3 cellular contexts compared by ENCODE assay signal in genomic region chr9:117869287-117869686, GRCh38.
TF ChIP-seq lines count a peak whose summit lies in the region.

No MANE protein-coding gene starts in this region.

TF ChIP-seq in liver, 16 proteins besides CTCF, POLR2A, EP300 and RAD21:
- TF ChIP-seq FOXA1 (IDR thresholded peaks at IDR 0.05), result no peak
- TF ChIP-seq SP1 (IDR thresholded peaks at IDR 0.05), result no peak
- TF ChIP-seq MAX (IDR thresholded peaks at IDR 0.05), result no peak
- no peak for TF ChIP-seq HNF4G (IDR thresholded peaks at IDR 0.05)
- no peak for TF ChIP-seq RXRA (IDR thresholded peaks at IDR 0.05)
- TF ChIP-seq YY1 (IDR thresholded peaks at IDR 0.05), result no peak
- TF ChIP-seq TAF1 (conservative IDR thresholded peaks at IDR 0.05), result no peak
- no peak for TF ChIP-seq NR2F2 (IDR thresholded peaks at IDR 0.05)
- no peak for TF ChIP-seq FOXA2 (IDR thresholded peaks at IDR 0.05)
- no peak for TF ChIP-seq JUND (IDR thresholded peaks at IDR 0.05)
- no peak for TF ChIP-seq ATF3 (IDR thresholded peaks at IDR 0.05)
- TF ChIP-seq GABPA (IDR thresholded peaks at IDR 0.05 in 1 of 2, conservative IDR thresholded peaks at IDR 0.05 in 1 of 2), result no peak
- no peak for TF ChIP-seq REST (IDR thresholded peaks at IDR 0.05)
- no peak for TF ChIP-seq EGR1 (IDR thresholded peaks at IDR 0.05; ENCODE audit: low read depth in 2 of 2)
TF ChIP-seq in liver: peak in this region for 0.

TF ChIP-seq in HepG2, 621 proteins besides CTCF, POLR2A, EP300 and RAD21:
- TF ChIP-seq ZMAT3 (CRISPR knock-in tag; conservative IDR thresholded peaks at IDR 0.05) (no peak), ZNF598 (CRISPR knock-in tag; IDR thresholded peaks at IDR 0.05; ENCODE audit: borderline replicate concordance) (no peak), TAF15 (IDR thresholded peaks at IDR 0.05; ENCODE audit: low read depth, low read length, poor library complexity, severe bottlenecking) (no peak), HNF1B (CRISPR knock-in tag; IDR thresholded peaks at IDR 0.05) (no peak)

TF ChIP-seq in H1, 55 proteins besides CTCF, POLR2A, EP300 and RAD21:
- TF ChIP-seq SIX5 (IDR thresholded peaks at IDR 0.05; ENCODE audit: low read depth, low read length), result no peak
- TF ChIP-seq SRF (IDR thresholded peaks at IDR 0.05; ENCODE audit: low read depth, low read length), result no peak
- TF ChIP-seq CTBP2 (IDR thresholded peaks at IDR 0.05; ENCODE audit: borderline replicate concordance, insufficient read depth, insufficient read length, low read length), result no peak
- TF ChIP-seq SP4 (IDR thresholded peaks at IDR 0.05; ENCODE audit: low read length), result no peak
- TF ChIP-seq BRCA1 (IDR thresholded peaks at IDR 0.05; ENCODE audit: low read depth, low read length), result no peak
- no peak for TF ChIP-seq BCL11A (IDR thresholded peaks at IDR 0.05; ENCODE audit: low read depth in 2 of 2, low read length in 2 of 2)
- no peak for TF ChIP-seq TBP (IDR thresholded peaks at IDR 0.05; ENCODE audit: low read depth, low read length)
- no peak for TF ChIP-seq CBX8 (IDR thresholded peaks at IDR 0.05; ENCODE audit: borderline replicate concordance, low read depth, low read length)
- TF ChIP-seq ASH2L (IDR thresholded peaks at IDR 0.05; ENCODE audit: low read length), result no peak
- TF ChIP-seq RBBP5 (IDR thresholded peaks at IDR 0.05; ENCODE audit: borderline replicate concordance, low read depth, low read length), result no peak
- TF ChIP-seq CBX5 (IDR thresholded peaks at IDR 0.05; ENCODE audit: low read depth, low read length), result no peak
- no peak for TF ChIP-seq HDAC2 (IDR thresholded peaks at IDR 0.05; ENCODE audit: borderline replicate concordance in 1 of 2, low read depth in 2 of 2, low read length in 2 of 2)
- TF ChIP-seq TCF12 (IDR thresholded peaks at IDR 0.05; ENCODE audit: low read depth, low read length), result no peak
- no peak for TF ChIP-seq CHD2 (IDR thresholded peaks at IDR 0.05; ENCODE audit: low read length)
- TF ChIP-seq RNF2 (IDR thresholded peaks at IDR 0.05; ENCODE audit: borderline replicate concordance, low read depth, low read length, missing control alignments, poor library complexity, severe bottlenecking), result no peak
TF ChIP-seq in H1: peak in this region for 0.
